ENCODE assay signal across 20 cellular contexts in the genomic region with DNA sequence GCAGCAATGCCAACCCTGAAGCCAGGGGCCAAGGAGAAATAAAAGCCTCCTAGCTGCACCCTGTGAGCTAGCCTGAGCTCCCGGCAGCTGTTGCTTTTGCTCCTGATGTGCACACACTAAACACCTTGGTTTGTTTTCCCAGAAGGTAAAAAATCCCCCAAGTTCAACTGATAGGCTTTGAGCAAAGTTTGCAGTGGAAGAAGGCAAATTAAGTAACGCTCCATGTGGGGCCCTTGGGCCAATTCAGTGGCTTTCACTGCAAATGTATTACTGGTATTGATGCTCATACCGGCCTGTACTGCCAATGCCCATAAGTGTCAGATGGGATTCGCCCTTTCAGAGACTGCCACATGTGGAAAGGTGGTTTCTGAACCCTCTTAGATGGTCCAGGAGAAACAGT. TPM values are rescaled to one million over a fixed set of nuclear protein-coding genes. Genes with fewer than 3 reads are reported as not detected.
DNase-seq lines count a peak whose midpoint lies in the region; ATAC-seq, FAIRE-seq and TF ChIP-seq lines count a peak whose summit lies in the region.
"Had no signal": no experiment of that assay in that cellular context is flagged by ENCODE, and none has a peak within 500 bp of the region (broad histone marks: within the 10 kb centered on the region; RNA-seq: fewer than 3 reads in every experiment).

No MANE protein-coding gene starts in this region.

- H3K9ac ChIP-seq in HepG2 (ENCODE audit: insufficient read depth, low read depth, low read length) (no peak overlapping the region), PC-3 (ENCODE audit: low read length) (no peak overlapping the region)
- H3K9ac ChIP-seq: BLaER1 treated with 17β-estradiol and CSF1 and Interleukin-3, amounts not matched to agents 10 nM and 100 nM had no signal

- H3K4me2 ChIP-seq in HepG2 (ENCODE audit: low read depth, low read length) (no peak overlapping the region), PC-3 (ENCODE audit: low read length) (no peak overlapping the region)
- H3K4me2 ChIP-seq: A549; BLaER1 treated with 17β-estradiol and CSF1 and Interleukin-3, amounts not matched to agents 10 nM and 100 nM had no signal

- H3K9me2 ChIP-seq in PC-3 (replicated peaks; ENCODE audit: low read length) = no peaks in the 10 kb centered on the region

- intact Hi-C loops in HepG2 (cut with micrococcal nuclease; ENCODE audit: unreplicated experiment) = loop anchor here (2.0 kb wide), 1 partner anchor 149 kb away; no protein-coding TSS in a partner anchor
- intact Hi-C loops in right lobe of liver (cut with DNase I) = no loop called here
- intact Hi-C loops in PC-3 (cut with micrococcal nuclease) = no loop called here
- intact Hi-C loops in sciatic nerve (cut with DNase I) = no loop called here
- intact Hi-C loops in transverse colon (cut with DNase I; ENCODE audit: low total_unique reads) = no loop called here

- ATAC-seq in HepG2 = peak; percentile 31; the same call in 2 of the 3 replicates
- ATAC-seq in right lobe of liver = no peak
- ATAC-seq in PC-3 = no peak
- ATAC-seq in T-helper 17 cell = no peak
- no peak for ATAC-seq in sciatic nerve

- H3K4me3 ChIP-seq in HepG2 (replicated peaks in 1 of 3; ENCODE audit: insufficient read depth in 1 of 3, low read depth in 2 of 3, low read length in 3 of 3) = no peak overlapping the region
- H3K4me3 ChIP-seq in right lobe of liver = no peak overlapping the region
- no peak overlapping the region for H3K4me3 ChIP-seq in PC-3 (ENCODE audit: low read length)
- no peak overlapping the region for H3K4me3 ChIP-seq in transverse colon
- H3K4me3 ChIP-seq: A549; BLaER1 treated with 17β-estradiol and CSF1 and Interleukin-3, amounts not matched to agents 10 nM and 100 nM had no signal

- H3K4me1 ChIP-seq in HepG2 (ENCODE audit: insufficient read depth, low read length) (no peaks in the 10 kb centered on the region), right lobe of liver (no peaks in the 10 kb centered on the region), PC-3 (ENCODE audit: insufficient read depth, low read length) (no peaks in the 10 kb centered on the region), transverse colon (no peaks in the 10 kb centered on the region)
- H3K4me1 ChIP-seq: A549; BLaER1 treated with 17β-estradiol and CSF1 and Interleukin-3, amounts not matched to agents 10 nM and 100 nM; Caco-2 had no signal

- in situ Hi-C loops in HepG2 (cut with HindIII; ENCODE audit: extremely low pct_ligation_motif_present, low pct_unique_long_range_greater_than_20kb) (no loop called here), transverse colon (cut with MboI; ENCODE audit: low pct_ligation_motif_present in 1 of 4, low pct_unique_long_range_greater_than_20kb in 1 of 4, low sequenced_read_pairs in 3 of 4) (no loop called here)

- CTCF ChIA-PET in HepG2 (lab: Yijun Ruan, JAX; ENCODE audit: low intra/inter-chr PET ratio, low total read pairs) = interaction anchor here (1.7 kb wide), 1 partner anchor 149 kb away, joined by 9 read pairs; no protein-coding TSS in a partner anchor
- CTCF ChIA-PET in PC-3 (lab: Charles Lee) = interaction anchor here (0.6 to 0.7 kb wide), 4 partner anchors 62 to 466 kb away, joined by 3 to 9 read pairs (median 4); no protein-coding TSS in a partner anchor

- H3K9me3 ChIP-seq in HepG2 (ENCODE audit: low read length) (no peaks in the 10 kb centered on the region), right lobe of liver (no peaks in the 10 kb centered on the region), PC-3 (ENCODE audit: low read length) (no peaks in the 10 kb centered on the region), T-helper 17 cell (ENCODE audit: control insufficient read depth, low read length, poor library complexity, severe bottlenecking) (no peaks in the 10 kb centered on the region), transverse colon (no peaks in the 10 kb centered on the region)
- H3K9me3 ChIP-seq: A549; BLaER1 treated with 17β-estradiol and CSF1 and Interleukin-3, amounts not matched to agents 10 nM and 100 nM; Caco-2 had no signal

- no peak overlapping the region for H3K27ac ChIP-seq in HepG2 (ENCODE audit: extremely low read length, insufficient read depth, low read length)
- H3K27ac ChIP-seq in right lobe of liver = no peak overlapping the region
- no peak overlapping the region for H3K27ac ChIP-seq in PC-3 (ENCODE audit: low read length)
- no peak overlapping the region for H3K27ac ChIP-seq in transverse colon
- H3K27ac ChIP-seq: 22Rv1; A549; BLaER1 treated with 17β-estradiol and CSF1 and Interleukin-3, amounts not matched to agents 10 nM and 100 nM; C4-2B had no signal

- 2% methylated on average over 4 of the region's 4 CpGs for WGBS in HepG2 (ENCODE audit: low lambda C conversion rate)
- 64% methylated on average over 3 of the region's 4 CpGs for WGBS in right lobe of liver (ENCODE audit: insufficient coverage, low coverage, low lambda C conversion rate, missing lambda C conversion rate)
- 80 to 93% methylated on average over 1 to 4 of the region's 4 CpGs for WGBS in transverse colon (ENCODE audit: low coverage in 1 of 2), 2 donors

- H3K27me3 Mint-ChIP-seq in T-helper 17 cell = peaks cover 13% of the 10 kb centered on the region

- no peaks in the 10 kb centered on the region for H3K79me2 ChIP-seq in HepG2 (ENCODE audit: insufficient read depth, low read length)
- H3K79me2 ChIP-seq in PC-3 (ENCODE audit: low read length) = no peaks in the 10 kb centered on the region

- H3K4me1 Mint-ChIP-seq in T-helper 17 cell = peaks cover under 1% of the 10 kb centered on the region
- H3K4me1 Mint-ChIP-seq: B cell had no signal

- H3K27me3 ChIP-seq in HepG2 (ENCODE audit: control insufficient read depth in 1 of 2, insufficient read depth in 2 of 2, low read length in 2 of 2) = peaks cover 0 to 39% of the 10 kb centered on the region in 2 experiments; a peak in 3 of 5 replicates
- H3K27me3 ChIP-seq in right lobe of liver = no peaks in the 10 kb centered on the region
- 0 out of 2 replicates have a peak, but pooled peaks cover 4% of the 10 kb centered on the region for H3K27me3 ChIP-seq in PC-3 (ENCODE audit: low read length)
- H3K27me3 ChIP-seq in transverse colon = peaks cover 5% of the 10 kb centered on the region
- H3K27me3 ChIP-seq: BLaER1 treated with 17β-estradiol and CSF1 and Interleukin-3, amounts not matched to agents 10 nM and 100 nM had no signal

- no peak for TF ChIP-seq RAD21 in HepG2 (CRISPR knock-in tag; IDR thresholded peaks at IDR 0.05)

- TF ChIP-seq EP300 in HepG2 (IDR thresholded peaks at IDR 0.05; ENCODE audit: low read depth in 2 of 2, low read length in 2 of 2) (no peak), HepG2 (CRISPR knock-in tag; IDR thresholded peaks at IDR 0.05; ENCODE audit: borderline replicate concordance) (no peak), transverse colon (IDR thresholded peaks at IDR 0.05; ENCODE audit: low read depth) (no peak)

- BruUV-seq in HepG2 (replicated peaks; lab: Mats Ljungman, UMichigan) (no TSS peak), PC-3 (replicated peaks; lab: Mats Ljungman, UMichigan) (no TSS peak)

- H3K36me3 ChIP-seq in HepG2 (replicated peaks in 1 of 2; ENCODE audit: control insufficient read depth in 1 of 2, insufficient read depth in 2 of 2, low read length in 2 of 2) (no peaks in the 10 kb centered on the region), right lobe of liver (no peaks in the 10 kb centered on the region), PC-3 (ENCODE audit: low read depth, low read length) (no peaks in the 10 kb centered on the region), transverse colon (no peaks in the 10 kb centered on the region)
- H3K36me3 ChIP-seq: BLaER1 treated with 17β-estradiol and CSF1 and Interleukin-3, amounts not matched to agents 10 nM and 100 nM had no signal

- TF ChIP-seq CTCF in HepG2 (CRISPR knock-in tag; IDR thresholded peaks at IDR 0.05) (no peak), right lobe of liver (IDR thresholded peaks at IDR 0.05) (no peak), PC-3 (conservative IDR thresholded peaks at IDR 0.05; ENCODE audit: low read depth, low read length) (no peak), transverse colon (IDR thresholded peaks at IDR 0.05) (no peak)

- FAIRE-seq in HepG2 (lab: Jason Lieb, UNC) = peak; percentile 43
- FAIRE-seq: D721Med, GM12891, GM18507 had no signal

- POLR2A ChIA-PET in HepG2 (lab: Yijun Ruan, JAX) (interaction anchor here (1.3 to 1.5 kb wide), 2 partner anchors 9 to 21 kb away, joined by 7 read pairs; a partner anchor contains a TSS), PC-3 (lab: Charles Lee; ENCODE audit: unreplicated experiment) (no interaction called here)

- H3K27ac Mint-ChIP-seq in T-helper 17 cell = peak overlapping the region; percentile 67
- H3K27ac Mint-ChIP-seq: B cell; CD4-positive, alpha-beta T cell; CD8-positive, alpha-beta T cell had no signal

- H4K20me1 ChIP-seq in HepG2 (ENCODE audit: insufficient read depth, low read length) (no peaks in the 10 kb centered on the region), PC-3 (ENCODE audit: low read length) (no peaks in the 10 kb centered on the region)
- H4K20me1 ChIP-seq: BLaER1 treated with 17β-estradiol and CSF1 and Interleukin-3, amounts not matched to agents 10 nM and 100 nM had no signal

- TF ChIP-seq POLR2A in HepG2 (IDR thresholded peaks at IDR 0.05; ENCODE audit: insufficient read depth in 1 of 2, low read depth in 2 of 2, low read length in 2 of 2) (no peak), right lobe of liver (IDR thresholded peaks at IDR 0.05) (no peak), transverse colon (IDR thresholded peaks at IDR 0.05) (no peak)

- no peaks in the 10 kb centered on the region for H3K36me3 Mint-ChIP-seq in T-helper 17 cell (ENCODE audit: low read depth)
- H3K36me3 Mint-ChIP-seq: CD8-positive, alpha-beta T cell had no signal

- H3K4me3 Mint-ChIP-seq in T-helper 17 cell = no peak overlapping the region
- H3K4me3 Mint-ChIP-seq: B cell; CD4-positive, alpha-beta T cell; CD8-positive, alpha-beta T cell had no signal

- no peaks in the 10 kb centered on the region for H3F3A ChIP-seq in PC-3 (ENCODE audit: low read length, unreplicated experiment)

- no peak for DNase-seq in HepG2 (ENCODE audit: low spot score)
- DNase-seq in right lobe of liver = no peak
- no peak for DNase-seq in PC-3
- no peak for DNase-seq in T-helper 17 cell
- DNase-seq in sciatic nerve (ENCODE audit: low spot score) = peak; percentile 39
- DNase-seq in DMS79 treated with DMSO at 0.1 percent for 48 hours (lab: John Stamatoyannopoulos, UW) = no peak
- DNase-seq in transverse colon = no peak
- DNase-seq in DMS53 (lab: John Stamatoyannopoulos, UW) = no peak
- DNase-seq: CD4-positive, alpha-beta T cell; CD8-positive, alpha-beta T cell; DMS79 had no signal

- no peak overlapping the region for H2AFZ ChIP-seq in HepG2 (ENCODE audit: low read length)
- 0 out of 2 replicates have a peak overlapping the region, but pooled peaks have one; percentile 28 for H2AFZ ChIP-seq in PC-3 (ENCODE audit: low read length)

RNA-seq across cellular contexts. Expression of a gene that starts 9.4 kb away (rescaled TPM):
- total RNA-seq in HepG2 (2016; rRNA removed; fragmentation: Illumina TruSeq; extraction: Trizol) (215 and 246 TPM in 2 replicates), right lobe of liver (10 to 100 TPM; 37.6 to 78.1 (median 43.6) TPM), PC-3 (2014; rRNA removed) (261 and 269 TPM in 2 replicates), T-helper 17 cell (100 to 1,000 TPM; 112 to 135 TPM), sciatic nerve (67.0 TPM), transverse colon (100 to 1,000 TPM in 2 of 4 donors, 10 to 100 TPM in 2; 71.8 to 152 (median 106) TPM)
- total RNA-seq in HepG2 (2016; cell fraction: cytosol; rRNA removed; fragmentation: Illumina TruSeq; extraction: Trizol; ENCODE audit: low read depth) = 33.7 and 38.0 TPM in 2 replicates
- total RNA-seq in HepG2 (2016; cell fraction: insoluble cytoplasmic fraction; rRNA removed; fragmentation: Illumina TruSeq; extraction: Trizol) = 222 and 260 TPM in 2 replicates
- total RNA-seq in HepG2 (2016; cell fraction: membrane; rRNA removed; fragmentation: Illumina TruSeq; extraction: Trizol) = 44.8 and 48.2 TPM in 2 replicates
- total RNA-seq in HepG2 (2016; cell fraction: nucleus; rRNA removed; fragmentation: Illumina TruSeq; extraction: Trizol) = 137 and 140 TPM in 2 replicates
- polyA plus RNA-seq in HepG2 (2011; rRNA removed) = 245 and 254 TPM in 2 replicates
- 222 and 246 TPM in 2 replicates for polyA plus RNA-seq in HepG2 (2011; cell fraction: cytosol; rRNA removed)
- polyA plus RNA-seq in HepG2 (2011; cell fraction: nucleus; rRNA removed) = 901 and 966 TPM in 2 replicates
- 156 and 158 TPM in 2 replicates for polyA plus RNA-seq in HepG2 (2012)
- polyA plus RNA-seq in HepG2 (2016; cell fraction: cytosol; fragmentation: Illumina TruSeq; extraction: Trizol; ENCODE audit: low read depth) = 22.8 and 27.4 TPM in 2 replicates
- 207 and 216 TPM in 2 replicates for polyA plus RNA-seq in HepG2 (2016; cell fraction: insoluble cytoplasmic fraction; fragmentation: Illumina TruSeq; extraction: Trizol; ENCODE audit: low read depth)
- 27.1 and 32.5 TPM in 2 replicates for polyA plus RNA-seq in HepG2 (2016; cell fraction: membrane; fragmentation: Illumina TruSeq; extraction: Trizol; ENCODE audit: low read depth)
- polyA plus RNA-seq in HepG2 (2016; cell fraction: nucleus; fragmentation: Illumina TruSeq; extraction: Trizol; ENCODE audit: insufficient read depth, low read depth) = 236 and 251 TPM in 2 replicates
- polyA minus RNA-seq in HepG2 (2011; rRNA and poly(A)+ RNA removed; ENCODE audit: low replicate concordance) = 107 and 189 TPM in 2 replicates
- 74.0 and 74.8 TPM in 2 replicates for polyA minus RNA-seq in HepG2 (2011; cell fraction: cytosol; rRNA and poly(A)+ RNA removed)
- 230 and 248 TPM in 2 replicates for polyA minus RNA-seq in HepG2 (2011; cell fraction: nucleus; rRNA and poly(A)+ RNA removed)

RNA-seq across cellular contexts. Expression of a gene that starts 19.1 kb away (rescaled TPM):
- total RNA-seq in HepG2 (2016; rRNA removed; fragmentation: Illumina TruSeq; extraction: Trizol) (0.84 TPM in 1 of 2 replicates, not detected in the other), right lobe of liver (10 to 100 TPM in 1 of 6 experiments, 1 to 10 TPM in 5; 2.8 to 16.6 (median 6.2) TPM), PC-3 (2014; rRNA removed) (0.98 and 1.8 TPM in 2 replicates), T-helper 17 cell (1 to 10 TPM; 2.0 to 2.3 TPM), sciatic nerve (15.3 TPM), transverse colon (100 to 1,000 TPM in 1 of 4 donors, 1 to 10 TPM in 3; 3.7 to 101 (median 5.4) TPM)
- not detected in 2 replicates for total RNA-seq in HepG2 (2016; cell fraction: cytosol; rRNA removed; fragmentation: Illumina TruSeq; extraction: Trizol; ENCODE audit: low read depth)
- 0.13 and 0.15 TPM in 2 replicates for total RNA-seq in HepG2 (2016; cell fraction: insoluble cytoplasmic fraction; rRNA removed; fragmentation: Illumina TruSeq; extraction: Trizol)
- total RNA-seq in HepG2 (2016; cell fraction: membrane; rRNA removed; fragmentation: Illumina TruSeq; extraction: Trizol) = 0.34 TPM in 2 replicates
- 0.34 and 0.56 TPM in 2 replicates for total RNA-seq in HepG2 (2016; cell fraction: nucleus; rRNA removed; fragmentation: Illumina TruSeq; extraction: Trizol)
- polyA plus RNA-seq in HepG2 (2011; rRNA removed) = 2.2 and 5.2 TPM in 2 replicates
- polyA plus RNA-seq in HepG2 (2011; cell fraction: cytosol; rRNA removed) = 1.7 and 2.0 TPM in 2 replicates
- 19.5 and 21.3 TPM in 2 replicates for polyA plus RNA-seq in HepG2 (2011; cell fraction: nucleus; rRNA removed)
- 3.4 and 9.8 TPM in 2 replicates for polyA plus RNA-seq in HepG2 (2012)
- 0.10 and 0.52 TPM in 2 replicates for polyA plus RNA-seq in HepG2 (2016; cell fraction: cytosol; fragmentation: Illumina TruSeq; extraction: Trizol; ENCODE audit: low read depth)
- polyA plus RNA-seq in HepG2 (2016; cell fraction: insoluble cytoplasmic fraction; fragmentation: Illumina TruSeq; extraction: Trizol; ENCODE audit: low read depth) = 0.11 and 0.45 TPM in 2 replicates
- 0.17 and 0.41 TPM in 2 replicates for polyA plus RNA-seq in HepG2 (2016; cell fraction: membrane; fragmentation: Illumina TruSeq; extraction: Trizol; ENCODE audit: low read depth)
- 1.1 and 2.1 TPM in 2 replicates for polyA plus RNA-seq in HepG2 (2016; cell fraction: nucleus; fragmentation: Illumina TruSeq; extraction: Trizol; ENCODE audit: insufficient read depth, low read depth)
- polyA minus RNA-seq in HepG2 (2011; rRNA and poly(A)+ RNA removed; ENCODE audit: low replicate concordance) = 3.8 TPM in 1 of 2 replicates, not detected in the other
- 1.3 and 2.1 TPM in 2 replicates for polyA minus RNA-seq in HepG2 (2011; cell fraction: cytosol; rRNA and poly(A)+ RNA removed)
- polyA minus RNA-seq in HepG2 (2011; cell fraction: nucleus; rRNA and poly(A)+ RNA removed) = 4.8 and 7.2 TPM in 2 replicates

RNA-seq across cellular contexts. Expression of a gene that starts 21.0 kb away (rescaled TPM):
- total RNA-seq in HepG2 (2016; rRNA removed; fragmentation: Illumina TruSeq; extraction: Trizol) = 646 and 1,116 TPM in 2 replicates
- total RNA-seq in HepG2 (2016; cell fraction: cytosol; rRNA removed; fragmentation: Illumina TruSeq; extraction: Trizol; ENCODE audit: low read depth) = 3,280 and 3,642 TPM in 2 replicates
- total RNA-seq in HepG2 (2016; cell fraction: insoluble cytoplasmic fraction; rRNA removed; fragmentation: Illumina TruSeq; extraction: Trizol) = 600 and 1,127 TPM in 2 replicates
- 2,832 and 3,011 TPM in 2 replicates for total RNA-seq in HepG2 (2016; cell fraction: membrane; rRNA removed; fragmentation: Illumina TruSeq; extraction: Trizol)
- total RNA-seq in HepG2 (2016; cell fraction: nucleus; rRNA removed; fragmentation: Illumina TruSeq; extraction: Trizol) = 1,362 and 1,462 TPM in 2 replicates
- 369 and 374 TPM in 2 replicates for polyA plus RNA-seq in HepG2 (2011; rRNA removed)
- polyA plus RNA-seq in HepG2 (2011; cell fraction: cytosol; rRNA removed) = 207 and 225 TPM in 2 replicates
- polyA plus RNA-seq in HepG2 (2011; cell fraction: nucleus; rRNA removed) = 1,398 and 1,412 TPM in 2 replicates
- polyA plus RNA-seq in HepG2 (2012) = 352 and 481 TPM in 2 replicates
- polyA plus RNA-seq in HepG2 (2016; cell fraction: cytosol; fragmentation: Illumina TruSeq; extraction: Trizol; ENCODE audit: low read depth) = 3,484 and 3,697 TPM in 2 replicates
- polyA plus RNA-seq in HepG2 (2016; cell fraction: insoluble cytoplasmic fraction; fragmentation: Illumina TruSeq; extraction: Trizol; ENCODE audit: low read depth) = 637 and 642 TPM in 2 replicates
- 2,607 and 2,624 TPM in 2 replicates for polyA plus RNA-seq in HepG2 (2016; cell fraction: membrane; fragmentation: Illumina TruSeq; extraction: Trizol; ENCODE audit: low read depth)
- polyA plus RNA-seq in HepG2 (2016; cell fraction: nucleus; fragmentation: Illumina TruSeq; extraction: Trizol; ENCODE audit: insufficient read depth, low read depth) = 3,019 and 3,117 TPM in 2 replicates
- 388 and 403 TPM in 2 replicates for polyA minus RNA-seq in HepG2 (2011; rRNA and poly(A)+ RNA removed; ENCODE audit: low replicate concordance)
- polyA minus RNA-seq in HepG2 (2011; cell fraction: cytosol; rRNA and poly(A)+ RNA removed) = 134 TPM in 2 replicates
- 938 and 1,127 TPM in 2 replicates for polyA minus RNA-seq in HepG2 (2011; cell fraction: nucleus; rRNA and poly(A)+ RNA removed)
- 10 to 100 TPM; 32.7 to 60.9 (median 42.7) TPM for total RNA-seq in right lobe of liver
- 570 and 642 TPM in 2 replicates for total RNA-seq in PC-3 (2014; rRNA removed)
- total RNA-seq in T-helper 17 cell = 100 to 1,000 TPM; 254 to 274 TPM
- total RNA-seq in sciatic nerve = 97.4 TPM
- total RNA-seq in transverse colon = 100 to 1,000 TPM in 2 of 4 donors, 10 to 100 TPM in 2; 32.8 to 303 (median 126) TPM
